8 cellular contexts compared by ENCODE assay signal in the genomic region with DNA sequence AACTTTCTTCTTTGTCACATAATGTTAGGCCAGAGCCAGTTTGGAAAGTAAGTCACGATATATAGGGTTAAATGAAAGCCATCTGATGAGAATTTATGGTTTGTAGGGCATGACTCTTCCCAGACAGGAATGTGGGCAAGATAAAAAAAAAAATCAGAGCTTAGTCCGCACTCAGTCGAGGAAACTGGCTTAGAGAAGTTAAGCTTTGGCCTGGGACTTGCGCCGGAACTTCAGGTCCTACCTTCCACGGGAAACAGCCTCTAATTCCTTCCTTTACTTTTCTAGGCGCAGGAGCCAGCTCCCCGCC. TPM values are rescaled to one million over a fixed set of nuclear protein-coding genes. Genes with fewer than 3 reads are reported as not detected.
DNase-seq lines count a peak whose midpoint lies in the region; ATAC-seq and TF ChIP-seq lines count a peak whose summit lies in the region.

No MANE protein-coding gene starts in this region.

- no peak for TF ChIP-seq EP300 in upper lobe of left lung (IDR thresholded peaks at IDR 0.05)

- ATAC-seq in left ventricle myocardium superior (no peak), body of pancreas (no peak), memory B cell (ENCODE audit: low read depth) (no peak), upper lobe of left lung (ENCODE audit: low FRiP score in 2 of 2) (no peak)

- H3K4me1 ChIP-seq in cardiac muscle cell (ENCODE audit: low read depth) (peaks cover 8% of the 10 kb centered on the region), body of pancreas (peaks cover 32% of the 10 kb centered on the region), upper lobe of left lung (peaks cover 21 to 43% (median 36%) of the 10 kb centered on the region in 4 donors)

- H3K27ac ChIP-seq in cardiac muscle cell (peak overlapping the region; percentile 87), body of pancreas (peak overlapping the region; percentile 79 to 97 (median 94)), upper lobe of left lung (peak overlapping the region; percentile 96 to 99 (median 98))

- H3K9me3 ChIP-seq in cardiac muscle cell (ENCODE audit: low read depth) (no peaks in the 10 kb centered on the region), body of pancreas (no peaks in the 10 kb centered on the region), upper lobe of left lung (no peaks in the 10 kb centered on the region)

- H3K4me3 ChIP-seq in cardiac muscle cell (peak overlapping the region; percentile 80), body of pancreas (peak overlapping the region in 1 of 2 donors; percentile 100), upper lobe of left lung (peak overlapping the region; percentile 87 to 100 (median 100))

- H3K27me3 Mint-ChIP-seq in memory B cell, result no peaks in the 10 kb centered on the region

- TF ChIP-seq CTCF in cardiac muscle cell (IDR thresholded peaks at IDR 0.05; ENCODE audit: low read depth, low read length), result no peak
- no peak for TF ChIP-seq CTCF in body of pancreas (IDR thresholded peaks at IDR 0.05)
- TF ChIP-seq CTCF in upper lobe of left lung (IDR thresholded peaks at IDR 0.05), result no peak

- H3K9me3 Mint-ChIP-seq in memory B cell, result no peaks in the 10 kb centered on the region

- no peaks in the 10 kb centered on the region for H3K36me3 Mint-ChIP-seq in memory B cell

- H3K4me3 Mint-ChIP-seq in memory B cell, result peak overlapping the region; percentile 91

- no peak for DNase-seq in cardiac muscle cell (ENCODE audit: low read depth in 1 of 2, low spot score in 1 of 2)
- DNase-seq in left ventricle myocardium superior, result no peak
- peak in 1 of 4 donors; percentile 48 for DNase-seq in body of pancreas
- DNase-seq in memory B cell (ENCODE audit: low spot score in 2 of 2), result no peak
- DNase-seq in upper lobe of left lung, result no peak
- no peak for DNase-seq in stimulated activated CD4-positive, alpha-beta T cell treated with anti-CD3 and anti-CD28 coated beads, Interleukin-4, amount 100 ng/mL, for 24 hours
- DNase-seq in T-helper 9 cell, result no peak
- DNase-seq in hypothalamus (lab: John Stamatoyannopoulos, UW), result no peak

- 0 to 1% methylated on average over 8 of the region's 8 CpGs for WGBS in body of pancreas, 2 donors
- WGBS in upper lobe of left lung, 2 donors, result 0% methylated on average over 8 of the region's 8 CpGs

- peaks cover 26% of the 10 kb centered on the region for H3K4me1 Mint-ChIP-seq in memory B cell

- peak overlapping the region; percentile 97 for H3K27ac Mint-ChIP-seq in memory B cell

- TF ChIP-seq POLR2A in body of pancreas (IDR thresholded peaks at IDR 0.05) (no peak), upper lobe of left lung (IDR thresholded peaks at IDR 0.05) (no peak)

- H3K36me3 ChIP-seq in cardiac muscle cell (no peaks in the 10 kb centered on the region), body of pancreas (replicated peaks in 1 of 2; ENCODE audit: insufficient read depth in 1 of 2, low read depth in 2 of 2) (no peaks in the 10 kb centered on the region), upper lobe of left lung (no peaks in the 10 kb centered on the region)

- intact Hi-C loops in left ventricle myocardium superior (cut with micrococcal nuclease), result no loop called here
- intact Hi-C loops in body of pancreas (cut with DNase I), result no loop called here

- H3K27me3 ChIP-seq in cardiac muscle cell (no peaks in the 10 kb centered on the region), body of pancreas (no peaks in the 10 kb centered on the region), upper lobe of left lung (no peaks in the 10 kb centered on the region)

RNA-seq across cellular contexts. Expression of a gene that starts 0.5 kb away (rescaled TPM):
- 9.1 and 15.8 TPM in 2 replicates for total RNA-seq in cardiac muscle cell
- polyA plus RNA-seq in cardiac muscle cell, result 4.9 and 5.8 TPM in 2 replicates
- total RNA-seq in left ventricle myocardium superior, result 5.8 TPM
- 10 to 100 TPM in 1 of 2 donors, 1 to 10 TPM in 1; 8.6 to 15.6 TPM for total RNA-seq in body of pancreas
- 10 to 100 TPM; 13.5 to 22.1 (median 18.8) TPM for total RNA-seq in upper lobe of left lung

RNA-seq across cellular contexts. Expression of a gene that starts 1.0 kb away (rescaled TPM):
- 10.7 and 12.9 TPM in 2 replicates for total RNA-seq in cardiac muscle cell
- polyA plus RNA-seq in cardiac muscle cell, result 8.3 and 9.2 TPM in 2 replicates
- 9.9 TPM for total RNA-seq in left ventricle myocardium superior
- 1 to 10 TPM; 6.2 to 6.9 TPM for total RNA-seq in body of pancreas
- total RNA-seq in upper lobe of left lung, result 10 to 100 TPM in 4 of 6 donors, 1 to 10 TPM in 2; 6.4 to 20.9 (median 14.2) TPM
